ENCODE assay signal across 8 cellular contexts in genomic region chr16:67191995-67192681, GRCh38. TPM values are rescaled to one million over a fixed set of nuclear protein-coding genes. Genes with fewer than 3 reads are reported as not detected.
DNase-seq lines count a peak whose midpoint lies in the region; ATAC-seq, FAIRE-seq and TF ChIP-seq lines count a peak whose summit lies in the region.

A gene with protein sequence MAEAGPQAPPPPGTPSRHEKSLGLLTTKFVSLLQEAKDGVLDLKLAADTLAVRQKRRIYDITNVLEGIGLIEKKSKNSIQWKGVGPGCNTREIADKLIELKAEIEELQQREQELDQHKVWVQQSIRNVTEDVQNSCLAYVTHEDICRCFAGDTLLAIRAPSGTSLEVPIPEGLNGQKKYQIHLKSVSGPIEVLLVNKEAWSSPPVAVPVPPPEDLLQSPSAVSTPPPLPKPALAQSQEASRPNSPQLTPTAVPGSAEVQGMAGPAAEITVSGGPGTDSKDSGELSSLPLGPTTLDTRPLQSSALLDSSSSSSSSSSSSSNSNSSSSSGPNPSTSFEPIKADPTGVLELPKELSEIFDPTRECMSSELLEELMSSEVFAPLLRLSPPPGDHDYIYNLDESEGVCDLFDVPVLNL (plus strand): TSS chr16:67192155. CDS start chr16:67192228, 73 bp downstream.

- BruUV-seq in HepG2 (replicated peaks; lab: Mats Ljungman, UMichigan): TSS peak; percentile 71

- H2AFZ ChIP-seq in HepG2 (ENCODE audit: low read length): peak within 1 kb of the TSS; percentile 75

- no peaks in the 10 kb centered on the region for H3K4me1 ChIP-seq in BE2C
- peaks cover 38% of the 10 kb centered on the region for H3K4me1 ChIP-seq in HepG2 (ENCODE audit: insufficient read depth, low read length)

- peaks cover 21% of the 10 kb centered on the region for H3K79me2 ChIP-seq in HepG2 (ENCODE audit: insufficient read depth, low read length)

- H3K27ac ChIP-seq in HepG2 (ENCODE audit: extremely low read length, insufficient read depth, low read length): peak within 1 kb of the TSS; percentile 59

- H3K4me3 ChIP-seq in BE2C (ENCODE audit: low read depth, low read length): peak within 1 kb of the TSS; percentile 100
- H3K4me3 ChIP-seq in HepG2 (replicated peaks in 1 of 3; ENCODE audit: insufficient read depth in 1 of 3, low read depth in 2 of 3, low read length in 3 of 3): peak within 1 kb of the TSS; percentile 84 to 99 (median 97)

- H3K4me2 ChIP-seq in HepG2 (ENCODE audit: low read depth, low read length): peak within 1 kb of the TSS; percentile 97

- intact Hi-C loops in HepG2 (cut with micrococcal nuclease; ENCODE audit: unreplicated experiment): loop anchor here (2.0 kb wide), 1 partner anchor 55 kb away; the partner anchor contains the start of gene FHOD1

- peak; percentile 86 for TF ChIP-seq POLR2A in GM19099 (IDR thresholded peaks at IDR 0.05; ENCODE audit: extremely low read depth, insufficient read length, low read depth)
- peak in 1 of 2 experiments; percentile 64; a peak in 1 of 4 replicates for TF ChIP-seq POLR2A in HepG2 (IDR thresholded peaks at IDR 0.05; ENCODE audit: insufficient read depth in 1 of 2, low read depth in 2 of 2, low read length in 2 of 2)

- peak; percentile 57 for TF ChIP-seq RAD21 in HepG2 (CRISPR knock-in tag; IDR thresholded peaks at IDR 0.05)

- H3K36me3 ChIP-seq in BE2C (peaks cover 33% of the 10 kb centered on the region), HepG2 (replicated peaks in 1 of 2; ENCODE audit: control insufficient read depth in 1 of 2, insufficient read depth in 2 of 2, low read length in 2 of 2) (peaks cover 23 to 36% of the 10 kb centered on the region in 2 experiments)

- peak; percentile 93 for DNase-seq in BE2C
- peak; percentile 41 for DNase-seq in NCI-H526 treated with DMSO at 0.1 percent for 48 hours (lab: John Stamatoyannopoulos, UW)
- DNase-seq in activated CD4-positive, alpha-beta T cell treated with anti-CD3 and anti-CD28 coated beads, Interleukin-2, amount 50 U/mL, for 1 hour: peak; percentile 82
- DNase-seq in dedifferentiated amniotic fluid mesenchymal stem cell (ENCODE audit: extremely low spot score): peak; percentile 87
- peak; percentile 88 for DNase-seq in HepG2 (ENCODE audit: low spot score)
- DNase-seq in stimulated activated CD4-positive, alpha-beta T cell treated with anti-CD3 and anti-CD28 coated beads, Interleukin-2, amount 100 ng/mL, for 48 hours: peak; percentile 85 to 86

- FAIRE-seq in HepG2 (lab: Jason Lieb, UNC): peak; percentile 88

- WGBS in HepG2 (ENCODE audit: low lambda C conversion rate): 0% methylated on average over 9 of the region's 54 CpGs

- ATAC-seq in HG03439 (IDR thresholded peaks at IDR 0.05; ENCODE audit: unreplicated experiment) (peak; percentile 82), HepG2 (peak; percentile 95)

- POLR2A ChIA-PET in HepG2 (lab: Yijun Ruan, JAX): interaction anchor here (0.9 to 1.9 kb wide), 6 partner anchors 8 to 56 kb away, joined by 3 to 8 read pairs (median 4); partner anchors contain the start of genes FHOD1, NOL3 and TMEM208

- no peak for TF ChIP-seq CTCF in BE2C (IDR thresholded peaks at IDR 0.05; ENCODE audit: low read depth, low read length)
- TF ChIP-seq CTCF in HepG2 (CRISPR knock-in tag; IDR thresholded peaks at IDR 0.05): peak; percentile 41

- CTCF ChIA-PET in HepG2 (lab: Yijun Ruan, JAX; ENCODE audit: low intra/inter-chr PET ratio, low total read pairs): no interaction called here

- in situ Hi-C loops in HepG2 (cut with HindIII; ENCODE audit: extremely low pct_ligation_motif_present, low pct_unique_long_range_greater_than_20kb): no loop called here

- H3K9me3 ChIP-seq in BE2C (no peaks in the 10 kb centered on the region), HepG2 (ENCODE audit: low read length) (no peaks in the 10 kb centered on the region)

- H3K9ac ChIP-seq in HepG2 (ENCODE audit: insufficient read depth, low read depth, low read length): peak within 1 kb of the TSS; percentile 98

- TF ChIP-seq EP300 in HepG2 (IDR thresholded peaks at IDR 0.05; ENCODE audit: low read depth in 2 of 2, low read length in 2 of 2) (no peak), HepG2 (CRISPR knock-in tag; IDR thresholded peaks at IDR 0.05; ENCODE audit: borderline replicate concordance) (no peak)

- H3K27me3 ChIP-seq in BE2C (no peaks in the 10 kb centered on the region), HepG2 (ENCODE audit: control insufficient read depth in 1 of 2, insufficient read depth in 2 of 2, low read length in 2 of 2) (peaks cover 7 to 16% of the 10 kb centered on the region in 2 experiments; a peak in 2 of 5 replicates)

- no peaks in the 10 kb centered on the region; the same call in 1 of the 2 replicates for H4K20me1 ChIP-seq in HepG2 (ENCODE audit: insufficient read depth, low read length)

TF ChIP-seq in HepG2, 621 proteins besides CTCF, POLR2A, EP300 and RAD21 (continues in another document):
- TF ChIP-seq TBL1XR1 (IDR thresholded peaks at IDR 0.05; ENCODE audit: borderline replicate concordance, low read length, partially characterized antibody) (peak; percentile 61), ZNF24 (IDR thresholded peaks at IDR 0.05) (no peak), ZNF839 (CRISPR knock-in tag; IDR thresholded peaks at IDR 0.05; ENCODE audit: borderline replicate concordance) (no peak), ZNF609 (CRISPR knock-in tag; IDR thresholded peaks at IDR 0.05; ENCODE audit: borderline replicate concordance) (no peak), KDM6A (CRISPR knock-in tag; IDR thresholded peaks at IDR 0.05; ENCODE audit: low read depth) (no peak)
- TF ChIP-seq, protein P1, sequence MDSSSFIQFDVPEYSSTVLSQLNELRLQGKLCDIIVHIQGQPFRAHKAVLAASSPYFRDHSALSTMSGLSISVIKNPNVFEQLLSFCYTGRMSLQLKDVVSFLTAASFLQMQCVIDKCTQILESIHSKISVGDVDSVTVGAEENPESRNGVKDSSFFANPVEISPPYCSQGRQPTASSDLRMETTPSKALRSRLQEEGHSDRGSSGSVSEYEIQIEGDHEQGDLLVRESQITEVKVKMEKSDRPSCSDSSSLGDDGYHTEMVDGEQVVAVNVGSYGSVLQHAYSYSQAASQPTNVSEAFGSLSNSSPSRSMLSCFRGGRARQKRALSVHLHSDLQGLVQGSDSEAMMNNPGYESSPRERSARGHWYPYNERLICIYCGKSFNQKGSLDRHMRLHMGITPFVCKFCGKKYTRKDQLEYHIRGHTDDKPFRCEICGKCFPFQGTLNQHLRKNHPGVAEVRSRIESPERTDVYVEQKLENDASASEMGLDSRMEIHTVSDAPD (CRISPR knock-in tag; IDR thresholded peaks at IDR 0.05): no peak

RNA-seq across cellular contexts. Expression of the gene that starts here (rescaled TPM):
- polyA plus RNA-seq in BE2C (2012; ENCODE audit: insufficient read depth, insufficient read length, low read depth): 278 TPM
- 73.7 and 84.8 TPM in 2 replicates for total RNA-seq in HepG2 (2016; rRNA removed; fragmentation: Illumina TruSeq; extraction: Trizol)
- total RNA-seq in HepG2 (2016; cell fraction: cytosol; rRNA removed; fragmentation: Illumina TruSeq; extraction: Trizol; ENCODE audit: low read depth): 111 and 122 TPM in 2 replicates
- 66.9 and 81.3 TPM in 2 replicates for total RNA-seq in HepG2 (2016; cell fraction: insoluble cytoplasmic fraction; rRNA removed; fragmentation: Illumina TruSeq; extraction: Trizol)
- 156 and 162 TPM in 2 replicates for total RNA-seq in HepG2 (2016; cell fraction: membrane; rRNA removed; fragmentation: Illumina TruSeq; extraction: Trizol)
- total RNA-seq in HepG2 (2016; cell fraction: nucleus; rRNA removed; fragmentation: Illumina TruSeq; extraction: Trizol): 71.5 and 85.9 TPM in 2 replicates
- 91.2 and 106 TPM in 2 replicates for polyA plus RNA-seq in HepG2 (2011; rRNA removed)
- 63.8 and 83.4 TPM in 2 replicates for polyA plus RNA-seq in HepG2 (2011; cell fraction: cytosol; rRNA removed)
- 329 and 348 TPM in 2 replicates for polyA plus RNA-seq in HepG2 (2011; cell fraction: nucleus; rRNA removed)
- polyA plus RNA-seq in HepG2 (2012): 45.8 and 56.9 TPM in 2 replicates
- 109 and 110 TPM in 2 replicates for polyA plus RNA-seq in HepG2 (2016; cell fraction: cytosol; fragmentation: Illumina TruSeq; extraction: Trizol; ENCODE audit: low read depth)
- 72.0 and 83.6 TPM in 2 replicates for polyA plus RNA-seq in HepG2 (2016; cell fraction: insoluble cytoplasmic fraction; fragmentation: Illumina TruSeq; extraction: Trizol; ENCODE audit: low read depth)
- polyA plus RNA-seq in HepG2 (2016; cell fraction: membrane; fragmentation: Illumina TruSeq; extraction: Trizol; ENCODE audit: low read depth): 149 and 153 TPM in 2 replicates
- polyA plus RNA-seq in HepG2 (2016; cell fraction: nucleus; fragmentation: Illumina TruSeq; extraction: Trizol; ENCODE audit: insufficient read depth, low read depth): 186 TPM in 2 replicates
- polyA minus RNA-seq in HepG2 (2011; rRNA and poly(A)+ RNA removed; ENCODE audit: low replicate concordance): 122 and 150 TPM in 2 replicates
- polyA minus RNA-seq in HepG2 (2011; cell fraction: cytosol; rRNA and poly(A)+ RNA removed): 32.3 and 33.8 TPM in 2 replicates
- 77.0 and 99.3 TPM in 2 replicates for polyA minus RNA-seq in HepG2 (2011; cell fraction: nucleus; rRNA and poly(A)+ RNA removed)

Comparison
In these comparisons a context has a peak if more than half of its experiments do, and no peak if none do; other contexts are left out.
1. Peak in every context shown above with its lines: DNase-seq, ATAC-seq, H3K4me3 ChIP-seq and H3K27ac ChIP-seq.
2. DNase-seq: peak in every context shown above with its lines; median percentile 93 in BE2C; 88 in HepG2; 87 in dedifferentiated amniotic fluid mesenchymal stem cell; 86 in stimulated activated CD4-positive, alpha-beta T cell treated with anti-CD3 and anti-CD28 coated beads, Interleukin-2, amount 100 ng/mL, for 48 hours; 82 in activated CD4-positive, alpha-beta T cell treated with anti-CD3 and anti-CD28 coated beads, Interleukin-2, amount 50 U/mL, for 1 hour; 41 in NCI-H526 treated with DMSO at 0.1 percent for 48 hours.